ENCODE assay signal across 8 cellular contexts in genomic region chr9:91433180-91433579, GRCh38. TPM values are rescaled to one million over a fixed set of nuclear protein-coding genes. Genes with fewer than 3 reads are reported as not detected.
DNase-seq lines count a peak whose midpoint lies in the region; ATAC-seq and TF ChIP-seq lines count a peak whose summit lies in the region.

No MANE protein-coding gene starts in this region.

- H4K91ac ChIP-seq in trophoblast cell (ENCODE audit: low read depth, low read length), result no peak overlapping the region

- H3K23ac ChIP-seq in trophoblast cell (ENCODE audit: low read length), result no peak overlapping the region

- intact Hi-C loops in esophagus squamous epithelium (cut with DNase I), result loop anchor here (5.0 to 10.0 kb wide), 2 partner anchors 398 to 521 kb away; no protein-coding TSS in a partner anchor

- WGBS in SK-N-SH (ENCODE audit: low lambda C conversion rate), result 6% methylated on average over 2 of the region's 2 CpGs
- WGBS in esophagus squamous epithelium, 2 donors, result 0 to 12% methylated on average over 2 of the region's 2 CpGs
- no CpG with 5 or more reads among the region's 2 CpGs for WGBS in trophoblast cell (ENCODE audit: extremely low coverage, insufficient coverage, insufficient read length)

- peak; percentile 67 for TF ChIP-seq RAD21 in SK-N-SH (IDR thresholded peaks at IDR 0.05; ENCODE audit: low read length)

- no peak overlapping the region for H2AFZ ChIP-seq in SK-N-SH (ENCODE audit: low read depth)
- no peak overlapping the region for H2AFZ ChIP-seq in trophoblast cell (ENCODE audit: insufficient read depth, low read length, poor library complexity)

- ATAC-seq in HG02623 (IDR thresholded peaks at IDR 0.05; ENCODE audit: unreplicated experiment) (no peak), HG03139 (IDR thresholded peaks at IDR 0.05; ENCODE audit: unreplicated experiment) (no peak)

- H3K4me3 ChIP-seq in SK-N-SH (ENCODE audit: low read depth in 2 of 2, low read length in 1 of 2) (no peak overlapping the region), esophagus squamous epithelium (no peak overlapping the region), trophoblast cell (ENCODE audit: low read depth, low read length) (no peak overlapping the region)

- H3K9me3 ChIP-seq in SK-N-SH, result no peaks in the 10 kb centered on the region
- no peaks in the 10 kb centered on the region for H3K9me3 ChIP-seq in esophagus squamous epithelium
- H3K9me3 ChIP-seq in trophoblast cell (ENCODE audit: insufficient read depth, low read depth, low read length), result peaks cover 4% of the 10 kb centered on the region

- no peak overlapping the region for H3K9ac ChIP-seq in SK-N-SH
- no peak overlapping the region for H3K9ac ChIP-seq in trophoblast cell (ENCODE audit: low read length)

- DNase-seq in AML-193 (lab: John Stamatoyannopoulos, UW) (peak; percentile 45 to 67), GM20000 (ENCODE audit: low spot score) (peak; percentile 45), SK-N-SH (peak; percentile 30), esophagus squamous epithelium (lab: John Stamatoyannopoulos, UW) (no peak), trophoblast cell (peak; percentile 30 to 66)
- DNase-seq in activated effector memory CD4-positive, alpha-beta T cell treated with anti-CD3 and anti-CD28 coated beads, Interleukin-2, amount 50 U/mL, for 16 hours, result no peak

- H3K4me1 ChIP-seq in SK-N-SH (ENCODE audit: control insufficient read depth in 1 of 2, insufficient read depth in 2 of 2, low read depth in 1 of 2, low read length in 1 of 2), result no peaks in the 10 kb centered on the region
- H3K4me1 ChIP-seq in esophagus squamous epithelium, result peaks cover 0 to 23% (median 7%) of the 10 kb centered on the region in 3 donors
- H3K4me1 ChIP-seq in trophoblast cell (ENCODE audit: control insufficient read depth in 1 of 2, insufficient read depth in 2 of 2, low read length in 2 of 2), result no peaks in the 10 kb centered on the region

- no peaks in the 10 kb centered on the region for H3K9me2 ChIP-seq in SK-N-SH

- H3K18ac ChIP-seq in trophoblast cell (ENCODE audit: low read length), result no peak overlapping the region

- TF ChIP-seq EP300 in SK-N-SH (IDR thresholded peaks at IDR 0.05; ENCODE audit: borderline replicate concordance in 1 of 2, low read depth in 1 of 2, low read length in 1 of 2), result no peak; a peak in 1 of 4 replicates

- CTCF ChIA-PET in SK-N-SH (lab: Yijun Ruan, JAX), result interaction anchor here (0.7 to 5.2 kb wide), 8 partner anchors 8 to 522 kb away, joined by 3 to 26 read pairs (median 3); no protein-coding TSS in a partner anchor

- H3K79me2 ChIP-seq in SK-N-SH (ENCODE audit: insufficient read depth), result no peaks in the 10 kb centered on the region
- no peaks in the 10 kb centered on the region for H3K79me2 ChIP-seq in trophoblast cell (ENCODE audit: control insufficient read depth, insufficient read depth, low read length, poor library complexity)

- H4K8ac ChIP-seq in trophoblast cell (ENCODE audit: low read depth, low read length), result no peak overlapping the region

- POLR2A ChIA-PET in SK-N-SH (lab: Yijun Ruan, JAX), result no interaction called here

- H4K20me1 ChIP-seq in SK-N-SH (ENCODE audit: insufficient read depth), result no peaks in the 10 kb centered on the region

- TF ChIP-seq POLR2A in esophagus squamous epithelium (IDR thresholded peaks at IDR 0.05), result no peak

- H3K27ac ChIP-seq in SK-N-SH (ENCODE audit: low read depth in 2 of 2, low read length in 1 of 2) (peak overlapping the region in 1 of 2 experiments; percentile 35; a peak in 1 of 4 replicates), esophagus squamous epithelium (no peak overlapping the region), trophoblast cell (ENCODE audit: low read depth, low read length) (no peak overlapping the region)

- H4K12ac ChIP-seq in trophoblast cell (ENCODE audit: low read depth, low read length), result no peak overlapping the region

- H3K36me3 ChIP-seq in SK-N-SH (replicated peaks in 1 of 2; ENCODE audit: control insufficient read depth in 1 of 2, insufficient read depth in 2 of 2, low read length in 1 of 2) (no peaks in the 10 kb centered on the region), esophagus squamous epithelium (no peaks in the 10 kb centered on the region), trophoblast cell (ENCODE audit: control insufficient read depth in 1 of 2, insufficient read depth in 2 of 2, low read length in 2 of 2) (no peaks in the 10 kb centered on the region)

- no peak overlapping the region for H3K14ac ChIP-seq in trophoblast cell (ENCODE audit: low read length)

- H3K79me1 ChIP-seq in trophoblast cell (ENCODE audit: low read length), result no peaks in the 10 kb centered on the region

- H2BK5ac ChIP-seq in trophoblast cell (ENCODE audit: low read depth, low read length, poor library complexity), result no peak overlapping the region

- no peak overlapping the region for H2BK120ac ChIP-seq in trophoblast cell (ENCODE audit: insufficient read depth, low read length, poor library complexity)

- H3K4me2 ChIP-seq in SK-N-SH (no peak overlapping the region), trophoblast cell (ENCODE audit: low read length) (no peak overlapping the region)

- H3K4ac ChIP-seq in trophoblast cell (ENCODE audit: low read depth, low read length), result no peak overlapping the region

- no peaks in the 10 kb centered on the region for H3K27me3 ChIP-seq in SK-N-SH (ENCODE audit: insufficient read depth)
- H3K27me3 ChIP-seq in esophagus squamous epithelium, result peaks cover 0 to 25% (median 0%) of the 10 kb centered on the region in 4 donors
- H3K27me3 ChIP-seq in trophoblast cell (ENCODE audit: insufficient read depth, low read length), result no peaks in the 10 kb centered on the region

- peaks cover 3% of the 10 kb centered on the region for H3F3A ChIP-seq in SK-N-SH (replicated peaks; ENCODE audit: insufficient read depth)

- TF ChIP-seq CTCF in GM20000 (IDR thresholded peaks at IDR 0.05; ENCODE audit: extremely low read depth, missing control alignments), result peak; percentile 20
- TF ChIP-seq CTCF in SK-N-SH (IDR thresholded peaks at IDR 0.05), result peak; percentile 63
- peak; percentile 23 to 63 (median 48) for TF ChIP-seq CTCF in esophagus squamous epithelium (IDR thresholded peaks at IDR 0.05)

- H2AK5ac ChIP-seq in trophoblast cell (ENCODE audit: low read length), result no peak overlapping the region

- no peak overlapping the region for H2BK12ac ChIP-seq in trophoblast cell (ENCODE audit: low read length)

TF ChIP-seq in SK-N-SH, 30 proteins besides CTCF, POLR2A, EP300 and RAD21:
- peak; percentile 66 for TF ChIP-seq SMC3 (IDR thresholded peaks at IDR 0.05; ENCODE audit: low read depth, low read length)
- no peak for TF ChIP-seq MEF2A (IDR thresholded peaks at IDR 0.05; ENCODE audit: borderline replicate concordance, low read depth)
- no peak for TF ChIP-seq POLR2AphosphoS5 (IDR thresholded peaks at IDR 0.05; ENCODE audit: low read depth, low read length)
- no peak for TF ChIP-seq FOXJ3 (CRISPR knock-in tag; IDR thresholded peaks at IDR 0.05)
- TF ChIP-seq FOSL2 (IDR thresholded peaks at IDR 0.05; ENCODE audit: borderline replicate concordance, low read depth), result peak; percentile 76; the same call in 1 of the 2 replicates
- TF ChIP-seq JUND (IDR thresholded peaks at IDR 0.05), result peak; percentile 48
- TF ChIP-seq RCOR1 (IDR thresholded peaks at IDR 0.05; ENCODE audit: low read length), result no peak
- peak; percentile 56 for TF ChIP-seq PBX3 (IDR thresholded peaks at IDR 0.05)
- TF ChIP-seq MAX (IDR thresholded peaks at IDR 0.05; ENCODE audit: low read depth), result peak; percentile 48; the same call in 1 of the 2 replicates
- no peak for TF ChIP-seq REST (IDR thresholded peaks at IDR 0.05; ENCODE audit: low read depth, low read length)
- no peak for TF ChIP-seq NFIC (IDR thresholded peaks at IDR 0.05; ENCODE audit: borderline replicate concordance)
- TF ChIP-seq TCF12 (IDR thresholded peaks at IDR 0.05), result peak; percentile 48

RNA-seq across cellular contexts. Expression of gene NFIL3, which starts 9.5 kb away (rescaled TPM):
- 6.8 and 9.3 TPM in 2 replicates for polyA plus RNA-seq in SK-N-SH (2012; rRNA removed)
- 10.7 and 15.8 TPM in 2 replicates for polyA plus RNA-seq in SK-N-SH (2012; cell fraction: cytosol; rRNA removed)
- 6.0 and 15.3 TPM in 2 replicates for polyA plus RNA-seq in SK-N-SH (2012; cell fraction: nucleus; rRNA removed)
- total RNA-seq in esophagus squamous epithelium, result 10 to 100 TPM in 3 of 4 donors, 1 to 10 TPM in 1; 5.6 to 21.2 (median 16.3) TPM
- 50.7 and 52.5 TPM in 2 replicates for polyA plus RNA-seq in trophoblast cell (2013)

Comparison
In these comparisons a context has a peak if more than half of its experiments do, and no peak if none do; other contexts are left out.
1. DNase-seq: peak in AML-193 (2 of 2), GM20000 (single experiment), SK-N-SH (single experiment) and trophoblast cell (2 of 2); none in esophagus squamous epithelium (single experiment) and activated effector memory CD4-positive, alpha-beta T cell treated with anti-CD3 and anti-CD28 coated beads, Interleukin-2, amount 50 U/mL, for 16 hours (single experiment).
2. Peak in every context shown above with its lines, with median percentiles within 50 percentile points of each other: CTCF ChIP-seq.